ENCODE assay signal across 1 cellular context in the genomic region with DNA sequence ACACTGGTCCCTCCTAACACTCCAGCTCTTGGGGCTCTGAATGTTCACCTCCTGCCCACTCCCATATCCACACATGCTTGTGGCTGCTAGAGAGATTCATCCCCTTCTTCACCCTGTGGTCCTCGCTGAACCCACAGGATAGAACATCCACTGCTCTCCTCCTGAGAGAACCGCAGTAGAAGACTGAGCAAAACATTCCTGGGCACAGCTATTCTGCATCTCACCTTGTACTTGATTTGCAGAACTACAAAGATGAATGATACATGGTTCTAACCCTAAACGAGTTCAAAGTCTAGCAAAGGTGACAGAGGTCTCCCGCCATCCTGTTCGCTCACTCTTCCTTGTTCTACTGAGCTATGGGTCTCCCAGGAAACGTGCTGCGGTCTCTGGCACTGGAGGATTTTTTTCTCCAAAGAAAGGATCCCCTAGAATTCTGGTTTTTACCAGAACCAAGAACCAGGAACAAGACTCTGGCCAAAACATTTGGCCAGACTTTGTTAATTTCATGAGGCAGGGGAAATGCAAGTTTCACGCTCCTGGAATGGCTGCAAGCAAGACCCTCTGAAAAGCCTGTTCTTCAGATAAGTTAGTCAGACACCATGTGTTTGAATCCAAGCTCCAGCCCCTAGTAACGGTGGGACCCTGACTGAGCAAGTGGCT.
TF ChIP-seq lines count a peak whose summit lies in the region.

No MANE protein-coding gene starts in this region.

TF ChIP-seq in HepG2, 621 proteins besides CTCF, POLR2A, EP300 and RAD21 (continued from another document and continues in another):
- TF ChIP-seq ZBTB43 (CRISPR knock-in tag; conservative IDR thresholded peaks at IDR 0.05), result no peak; the same call in 1 of the 2 replicates
- no peak for TF ChIP-seq ZBTB49 (CRISPR knock-in tag; IDR thresholded peaks at IDR 0.05; ENCODE audit: borderline replicate concordance)
- no peak; the same call in 1 of the 2 replicates for TF ChIP-seq XBP1 (CRISPR knock-in tag; IDR thresholded peaks at IDR 0.05)
- no peak for TF ChIP-seq MAFF (IDR thresholded peaks at IDR 0.05; ENCODE audit: low read depth, low read length)
- no peak for TF ChIP-seq ZNF224 (CRISPR knock-in tag; IDR thresholded peaks at IDR 0.05)
- peak; percentile 14; the same call in 1 of the 2 replicates for TF ChIP-seq POGZ (CRISPR knock-in tag; IDR thresholded peaks at IDR 0.05)
- TF ChIP-seq BCLAF1 (IDR thresholded peaks at IDR 0.05), result no peak
- TF ChIP-seq CBX1 (IDR thresholded peaks at IDR 0.05; ENCODE audit: low read depth), result peak; percentile 46
- no peak for TF ChIP-seq KDM2A (CRISPR knock-in tag; IDR thresholded peaks at IDR 0.05; ENCODE audit: borderline replicate concordance, low read depth)
- TF ChIP-seq ZNF644 (CRISPR knock-in tag; IDR thresholded peaks at IDR 0.05; ENCODE audit: low read depth), result peak; percentile 87
- TF ChIP-seq ZNF30 (CRISPR knock-in tag; IDR thresholded peaks at IDR 0.05), result no peak
- TF ChIP-seq CEBPG (CRISPR knock-in tag; IDR thresholded peaks at IDR 0.05), result no peak
- TF ChIP-seq ZNF772 (CRISPR knock-in tag; IDR thresholded peaks at IDR 0.05), result peak; percentile 46; the same call in 1 of the 2 replicates
- TF ChIP-seq ARNTL (CRISPR knock-in tag; IDR thresholded peaks at IDR 0.05), result no peak
- TF ChIP-seq, protein P1, sequence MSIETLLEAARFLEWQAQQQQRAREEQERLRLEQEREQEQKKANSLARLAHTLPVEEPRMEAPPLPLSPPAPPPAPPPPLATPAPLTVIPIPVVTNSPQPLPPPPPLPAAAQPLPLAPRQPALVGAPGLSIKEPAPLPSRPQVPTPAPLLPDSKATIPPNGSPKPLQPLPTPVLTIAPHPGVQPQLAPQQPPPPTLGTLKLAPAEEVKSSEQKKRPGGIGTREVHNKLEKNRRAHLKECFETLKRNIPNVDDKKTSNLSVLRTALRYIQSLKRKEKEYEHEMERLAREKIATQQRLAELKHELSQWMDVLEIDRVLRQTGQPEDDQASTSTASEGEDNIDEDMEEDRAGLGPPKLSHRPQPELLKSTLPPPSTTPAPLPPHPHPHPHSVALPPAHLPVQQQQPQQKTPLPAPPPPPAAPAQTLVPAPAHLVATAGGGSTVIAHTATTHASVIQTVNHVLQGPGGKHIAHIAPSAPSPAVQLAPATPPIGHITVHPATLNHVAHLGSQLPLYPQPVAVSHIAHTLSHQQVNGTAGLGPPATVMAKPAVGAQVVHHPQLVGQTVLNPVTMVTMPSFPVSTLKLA (IDR thresholded peaks at IDR 0.05), result no peak
- TF ChIP-seq, protein P2, sequence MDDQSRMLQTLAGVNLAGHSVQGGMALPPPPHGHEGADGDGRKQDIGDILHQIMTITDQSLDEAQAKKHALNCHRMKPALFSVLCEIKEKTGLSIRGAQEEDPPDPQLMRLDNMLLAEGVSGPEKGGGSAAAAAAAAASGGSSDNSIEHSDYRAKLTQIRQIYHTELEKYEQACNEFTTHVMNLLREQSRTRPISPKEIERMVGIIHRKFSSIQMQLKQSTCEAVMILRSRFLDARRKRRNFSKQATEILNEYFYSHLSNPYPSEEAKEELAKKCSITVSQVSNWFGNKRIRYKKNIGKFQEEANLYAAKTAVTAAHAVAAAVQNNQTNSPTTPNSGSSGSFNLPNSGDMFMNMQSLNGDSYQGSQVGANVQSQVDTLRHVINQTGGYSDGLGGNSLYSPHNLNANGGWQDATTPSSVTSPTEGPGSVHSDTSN (CRISPR knock-in tag; IDR thresholded peaks at IDR 0.05; ENCODE audit: borderline replicate concordance), result no peak
- TF ChIP-seq NFKB2 (CRISPR knock-in tag; IDR thresholded peaks at IDR 0.05; ENCODE audit: borderline replicate concordance), result no peak
- no peak for TF ChIP-seq SKI (IDR thresholded peaks at IDR 0.05; ENCODE audit: partially characterized antibody)
- no peak for TF ChIP-seq SP2 (CRISPR knock-in tag; IDR thresholded peaks at IDR 0.05)
- no peak for TF ChIP-seq CCDC6 (CRISPR knock-in tag; IDR thresholded peaks at IDR 0.05)
- TF ChIP-seq REXO4 (CRISPR knock-in tag; IDR thresholded peaks at IDR 0.05; ENCODE audit: borderline replicate concordance), result no peak
- TF ChIP-seq SATB2 (CRISPR knock-in tag; IDR thresholded peaks at IDR 0.05), result no peak
- 0 out of 2 replicates have a peak, but pooled peaks have one; percentile 3 for TF ChIP-seq GABPB1 (CRISPR knock-in tag; IDR thresholded peaks at IDR 0.05)
- TF ChIP-seq ZNF24 (IDR thresholded peaks at IDR 0.05), result no peak
- TF ChIP-seq FOXP1 (IDR thresholded peaks at IDR 0.05), result no peak
- TF ChIP-seq FOXP1 (CRISPR knock-in tag; IDR thresholded peaks at IDR 0.05), result peak; percentile 51
- TF ChIP-seq PPARG (CRISPR knock-in tag; conservative IDR thresholded peaks at IDR 0.05), result no peak
- no peak for TF ChIP-seq HES4 (CRISPR knock-in tag; IDR thresholded peaks at IDR 0.05; ENCODE audit: borderline replicate concordance)
- no peak for TF ChIP-seq ZNF703 (CRISPR knock-in tag; IDR thresholded peaks at IDR 0.05; ENCODE audit: borderline replicate concordance)
- TF ChIP-seq ETV6 (CRISPR knock-in tag; conservative IDR thresholded peaks at IDR 0.05), result no peak
- TF ChIP-seq ZNF331 (CRISPR knock-in tag; IDR thresholded peaks at IDR 0.05), result peak; percentile 72; the same call in 1 of the 2 replicates
- no peak for TF ChIP-seq ZNF232 (CRISPR knock-in tag; IDR thresholded peaks at IDR 0.05; ENCODE audit: borderline replicate concordance)
- no peak for TF ChIP-seq SRSF9 (IDR thresholded peaks at IDR 0.05; ENCODE audit: borderline replicate concordance, insufficient read depth, low read depth, low read length, poor library complexity, severe bottlenecking)
- TF ChIP-seq ZNF530 (CRISPR knock-in tag; IDR thresholded peaks at IDR 0.05; ENCODE audit: low read depth), result no peak
- no peak for TF ChIP-seq ATF7 (IDR thresholded peaks at IDR 0.05)
- no peak; the same call in 1 of the 2 replicates for TF ChIP-seq ATF7 (CRISPR knock-in tag; IDR thresholded peaks at IDR 0.05)
- TF ChIP-seq, protein P3, sequence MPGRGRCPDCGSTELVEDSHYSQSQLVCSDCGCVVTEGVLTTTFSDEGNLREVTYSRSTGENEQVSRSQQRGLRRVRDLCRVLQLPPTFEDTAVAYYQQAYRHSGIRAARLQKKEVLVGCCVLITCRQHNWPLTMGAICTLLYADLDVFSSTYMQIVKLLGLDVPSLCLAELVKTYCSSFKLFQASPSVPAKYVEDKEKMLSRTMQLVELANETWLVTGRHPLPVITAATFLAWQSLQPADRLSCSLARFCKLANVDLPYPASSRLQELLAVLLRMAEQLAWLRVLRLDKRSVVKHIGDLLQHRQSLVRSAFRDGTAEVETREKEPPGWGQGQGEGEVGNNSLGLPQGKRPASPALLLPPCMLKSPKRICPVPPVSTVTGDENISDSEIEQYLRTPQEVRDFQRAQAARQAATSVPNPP (CRISPR knock-in tag; IDR thresholded peaks at IDR 0.05), result no peak
- no peak for TF ChIP-seq ZNF770 (CRISPR knock-in tag; IDR thresholded peaks at IDR 0.05)
- TF ChIP-seq ZNF282 (IDR thresholded peaks at IDR 0.05; ENCODE audit: partially characterized antibody), result no peak
- no peak; the same call in 1 of the 2 replicates for TF ChIP-seq ESRRA (CRISPR knock-in tag; IDR thresholded peaks at IDR 0.05; ENCODE audit: low read depth)
- TF ChIP-seq ZC3H4 (CRISPR knock-in tag; IDR thresholded peaks at IDR 0.05; ENCODE audit: borderline replicate concordance), result no peak
- no peak for TF ChIP-seq FUBP1 (CRISPR knock-in tag; IDR thresholded peaks at IDR 0.05; ENCODE audit: borderline replicate concordance)
- peak; percentile 38; the same call in 1 of the 2 replicates for TF ChIP-seq MIER3 (CRISPR knock-in tag; IDR thresholded peaks at IDR 0.05; ENCODE audit: borderline replicate concordance)
- TF ChIP-seq ZBTB42 (CRISPR knock-in tag; IDR thresholded peaks at IDR 0.05), result no peak
- TF ChIP-seq ZNF549 (CRISPR knock-in tag; IDR thresholded peaks at IDR 0.05), result no peak
- TF ChIP-seq ZFP91 (CRISPR knock-in tag; IDR thresholded peaks at IDR 0.05; ENCODE audit: borderline replicate concordance), result no peak
- no peak for TF ChIP-seq AHR (CRISPR knock-in tag; IDR thresholded peaks at IDR 0.05)
- TF ChIP-seq ZNF121 (CRISPR knock-in tag; IDR thresholded peaks at IDR 0.05), result no peak
- TF ChIP-seq MBNL3 (CRISPR knock-in tag; conservative IDR thresholded peaks at IDR 0.05), result no peak
- TF ChIP-seq ZMAT3 (CRISPR knock-in tag; conservative IDR thresholded peaks at IDR 0.05), result peak; percentile 36
- TF ChIP-seq ZNF7 (CRISPR knock-in tag; IDR thresholded peaks at IDR 0.05), result no peak
- no peak for TF ChIP-seq HNRNPLL (IDR thresholded peaks at IDR 0.05; ENCODE audit: low read depth, low read length, poor library complexity, severe bottlenecking)
